17 cellular contexts compared by ENCODE assay signal in the genomic region with DNA sequence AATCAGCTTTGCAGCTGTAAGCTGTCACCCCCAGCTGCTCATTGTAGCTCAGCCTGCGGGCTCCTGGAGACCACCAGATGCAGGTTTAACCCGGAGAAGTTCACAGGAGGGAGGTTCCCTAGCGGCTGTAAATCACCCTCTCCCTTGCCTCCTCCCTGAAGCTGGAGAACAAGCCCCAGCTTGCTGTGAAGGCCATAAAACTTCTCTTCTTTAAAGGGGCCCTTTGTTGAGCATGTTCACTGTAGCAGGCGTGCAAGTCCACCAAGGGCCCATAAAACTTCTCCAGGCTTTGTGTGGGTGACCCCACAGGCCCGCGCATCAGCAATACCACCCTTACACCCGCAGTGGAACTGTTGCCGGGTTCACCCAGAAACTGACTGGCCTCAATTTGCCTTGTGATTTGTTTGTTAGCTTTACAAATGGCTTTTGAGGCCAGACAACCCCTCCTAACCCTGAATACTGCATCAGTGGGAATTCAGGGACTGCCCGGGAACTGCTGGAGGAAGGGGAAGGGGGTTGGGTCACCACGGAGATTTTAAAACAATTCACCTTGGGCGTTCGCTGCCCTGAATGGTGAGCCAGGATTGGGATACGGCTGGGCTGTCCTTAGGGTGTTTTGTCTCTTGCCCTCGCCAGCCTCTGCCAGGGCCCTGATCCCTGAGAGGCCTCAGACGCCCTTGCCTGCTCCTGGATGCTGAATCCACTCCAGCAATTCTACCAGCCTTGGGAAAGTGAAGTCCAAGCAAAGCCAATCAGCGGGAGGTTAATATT. TPM values are rescaled to one million over a fixed set of nuclear protein-coding genes. Genes with fewer than 3 reads are reported as not detected.
DNase-seq lines count a peak whose midpoint lies in the region; ATAC-seq and TF ChIP-seq lines count a peak whose summit lies in the region.
"Had no signal": no experiment of that assay in that cellular context is flagged by ENCODE, and none has a peak within 500 bp of the region (broad histone marks: within the 10 kb centered on the region; RNA-seq: fewer than 3 reads in every experiment).

No MANE protein-coding gene starts in this region.

- TF ChIP-seq CTCF in epithelial cell of esophagus (IDR thresholded peaks at IDR 0.05; ENCODE audit: insufficient read depth, low read depth, low read length, missing control alignments) (no peak), progenitor cell of endocrine pancreas (IDR thresholded peaks at IDR 0.05; ENCODE audit: unreplicated experiment) (no peak)

- DNase-seq in NCI-H146 (lab: John Stamatoyannopoulos, UW) (peak; percentile 2), NCI-H146 treated with DMSO at 0.1 percent for 48 hours (lab: John Stamatoyannopoulos, UW; ENCODE audit: unreplicated experiment) (no peak), NCI-H526 treated with DMSO at 0.1 percent for 48 hours (lab: John Stamatoyannopoulos, UW) (peak; percentile 86), epithelial cell of esophagus (ENCODE audit: low read depth) (peak; percentile 17), progenitor cell of endocrine pancreas (ENCODE audit: low spot score, unreplicated experiment) (no peak)
- DNase-seq: activated CD4-positive, CD25-positive, alpha-beta regulatory T cell treated with anti-CD3 and anti-CD28 coated beads, Interleukin-2, amount 50 U/mL, for 72 hours; cortex of kidney; H9; kidney; stimulated activated naive CD4-positive, alpha-beta T cell; T-helper 2 cell had no signal

- H3K36me3 Mint-ChIP-seq in progenitor cell of endocrine pancreas (ENCODE audit: insufficient read depth): no peaks in the 10 kb centered on the region
- H3K36me3 Mint-ChIP-seq: type B pancreatic cell had no signal

- peaks cover 6% of the 10 kb centered on the region for H3K4me1 Mint-ChIP-seq in progenitor cell of endocrine pancreas (ENCODE audit: low read depth)

- ATAC-seq in GM19035 (IDR thresholded peaks at IDR 0.05; ENCODE audit: unreplicated experiment) (no peak), HG03045 (IDR thresholded peaks at IDR 0.05; ENCODE audit: unreplicated experiment) (no peak), HG02798 (IDR thresholded peaks at IDR 0.05; ENCODE audit: poor library complexity, unreplicated experiment) (no peak)

- H3K4me3 Mint-ChIP-seq in progenitor cell of endocrine pancreas (ENCODE audit: low read depth): no peak overlapping the region
- H3K4me3 Mint-ChIP-seq: H9, type B pancreatic cell had no signal

- peaks cover 14% of the 10 kb centered on the region for H3K9me3 Mint-ChIP-seq in progenitor cell of endocrine pancreas (ENCODE audit: low read depth)

- H3K27ac Mint-ChIP-seq in progenitor cell of endocrine pancreas: peak overlapping the region; percentile 76
- H3K27ac Mint-ChIP-seq: H9, type B pancreatic cell had no signal

- H3K27me3 Mint-ChIP-seq in progenitor cell of endocrine pancreas: no peaks in the 10 kb centered on the region
- H3K27me3 Mint-ChIP-seq: type B pancreatic cell had no signal

- no peak overlapping the region for H3K4me3 ChIP-seq in epithelial cell of esophagus (ENCODE audit: low read length)
- H3K4me3 ChIP-seq: ascending aorta, heart left ventricle had no signal

RNA-seq across cellular contexts. Expression of a gene that starts 49.5 kb away (rescaled TPM):
- total RNA-seq in progenitor cell of endocrine pancreas: 79.8 and 82.5 TPM in 2 replicates

Comparison
In these comparisons a context has a peak if more than half of its experiments do, and no peak if none do; other contexts are left out.
1. DNase-seq: peak in NCI-H146 (single experiment), NCI-H526 treated with DMSO at 0.1 percent for 48 hours (single experiment) and epithelial cell of esophagus (single experiment); none in NCI-H146 treated with DMSO at 0.1 percent for 48 hours (single experiment) and progenitor cell of endocrine pancreas (single experiment).